Comparison of ENCODE assay signal across 13 cellular contexts in genomic region chr14:85532570-85532969, GRCh38. TPM values are rescaled to one million over a fixed set of nuclear protein-coding genes. Genes with fewer than 3 reads are reported as not detected.
DNase-seq lines count a peak whose midpoint lies in the region; ATAC-seq, FAIRE-seq and TF ChIP-seq lines count a peak whose summit lies in the region.
"Had no signal": no experiment of that assay in that cellular context is flagged by ENCODE, and none has a peak within 500 bp of the region (broad histone marks: within the 10 kb centered on the region; RNA-seq: fewer than 3 reads in every experiment).

No MANE protein-coding gene starts in this region.

- H3K9me3 ChIP-seq in lower lobe of right lung = no peaks in the 10 kb centered on the region

- no peak for TF ChIP-seq CTCF in bronchial epithelial cell (IDR thresholded peaks at IDR 0.05; ENCODE audit: insufficient read depth, low read length, severe bottlenecking)
- no peak for TF ChIP-seq CTCF in lower lobe of right lung (IDR thresholded peaks at IDR 0.05)

- no peaks in the 10 kb centered on the region for H3K27me3 ChIP-seq in bronchial epithelial cell (ENCODE audit: control insufficient read depth, insufficient read depth, low read length)
- peaks cover 78% of the 10 kb centered on the region for H3K27me3 ChIP-seq in lower lobe of right lung (ENCODE audit: low read depth)

- DNase-seq in DMS 273 (lab: John Stamatoyannopoulos, UW; ENCODE audit: unreplicated experiment) (peak; percentile 20), DMS 273 treated with DMSO at 0.1 percent for 48 hours (lab: John Stamatoyannopoulos, UW) (no peak), bronchial epithelial cell (ENCODE audit: low read depth) (no peak), lower lobe of right lung (no peak), NCI-H1417 (lab: John Stamatoyannopoulos, UW) (no peak), SKM-1 treated with dmso at 0.1 percent for 144 hours (lab: John Stamatoyannopoulos, UW; ENCODE audit: unreplicated experiment) (no peak), NCI-H82 treated with DMSO at 0.1 percent for 48 hours (lab: John Stamatoyannopoulos, UW; ENCODE audit: unreplicated experiment) (no peak)
- DNase-seq: naive thymus-derived CD8-positive, alpha-beta T cell; stimulated activated naive CD4-positive, alpha-beta T cell had no signal

- intact Hi-C loops in lower lobe of right lung (cut with DNase I) = no loop called here

- H3K27ac ChIP-seq in lower lobe of right lung (no peak overlapping the region), temporal lobe (ENCODE audit: low read depth, low read length) (peak overlapping the region; percentile 19)
- H3K27ac ChIP-seq: 22Rv1 had no signal

- no peak for ATAC-seq in lower lobe of right lung
- ATAC-seq: activated CD4-positive, alpha-beta T cell treated with anti-CD3 and anti-CD28 coated beads for 36 hours; naive thymus-derived CD8-positive, alpha-beta T cell had no signal

- FAIRE-seq in bronchial epithelial cell (lab: Jason Lieb, UNC) = no peak

- H3K36me3 ChIP-seq in bronchial epithelial cell (ENCODE audit: control insufficient read depth, insufficient read depth, low read length) (no peaks in the 10 kb centered on the region), lower lobe of right lung (no peaks in the 10 kb centered on the region)

- H3K4me3 ChIP-seq in bronchial epithelial cell (ENCODE audit: low read depth, low read length) (peak overlapping the region; percentile 90), lower lobe of right lung (peak overlapping the region; percentile 58)

- peaks cover 39% of the 10 kb centered on the region for H3K4me1 ChIP-seq in lower lobe of right lung

RNA-seq across cellular contexts. Expression of gene FLRT2, which starts 2.6 kb away (rescaled TPM):
- total RNA-seq in bronchial epithelial cell = 7.1 and 14.8 TPM in 2 replicates
- 14.3 TPM for total RNA-seq in lower lobe of right lung
- total RNA-seq in temporal lobe = 56.8 TPM
- total RNA-seq: activated CD4-positive, alpha-beta T cell treated with anti-CD3 and anti-CD28 coated beads for 36 hours; HT-29; naive thymus-derived CD8-positive, alpha-beta T cell had no signal
